2 cellular contexts compared by ENCODE assay signal in the genomic region with DNA sequence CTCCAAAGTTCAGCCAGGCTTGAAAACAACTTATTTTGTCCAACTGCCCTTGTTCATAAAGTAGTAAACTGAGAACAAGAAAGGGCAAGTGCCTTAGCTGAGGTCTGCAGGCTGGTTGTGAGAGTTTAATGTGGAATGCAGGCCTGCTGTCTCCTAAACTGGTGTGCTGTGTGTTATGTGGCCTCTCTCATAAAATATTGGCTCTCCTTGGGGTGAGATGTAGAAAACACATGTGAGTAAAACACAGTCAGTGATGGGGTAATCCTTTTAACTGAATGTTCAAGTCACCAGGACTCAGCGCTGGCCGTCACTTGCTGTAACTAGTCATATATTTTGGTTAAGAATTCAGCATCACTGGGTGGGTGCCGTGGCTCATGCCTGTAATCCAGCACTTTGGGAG.
TF ChIP-seq lines count a peak whose summit lies in the region.

No MANE protein-coding gene starts in this region.

TF ChIP-seq in HepG2, 621 proteins besides CTCF, POLR2A, EP300 and RAD21:
- no peak for TF ChIP-seq RBAK (CRISPR knock-in tag; IDR thresholded peaks at IDR 0.05)
- no peak for TF ChIP-seq KMT2A (CRISPR knock-in tag; IDR thresholded peaks at IDR 0.05)
- TF ChIP-seq ZBTB21 (CRISPR knock-in tag; IDR thresholded peaks at IDR 0.05) = no peak
- no peak for TF ChIP-seq MAFG (CRISPR knock-in tag; IDR thresholded peaks at IDR 0.05)
- no peak for TF ChIP-seq ZSCAN25 (CRISPR knock-in tag; IDR thresholded peaks at IDR 0.05)
- TF ChIP-seq NFYB (CRISPR knock-in tag; IDR thresholded peaks at IDR 0.05) = no peak
- no peak for TF ChIP-seq POGZ (CRISPR knock-in tag; IDR thresholded peaks at IDR 0.05)
- TF ChIP-seq, protein P1, sequence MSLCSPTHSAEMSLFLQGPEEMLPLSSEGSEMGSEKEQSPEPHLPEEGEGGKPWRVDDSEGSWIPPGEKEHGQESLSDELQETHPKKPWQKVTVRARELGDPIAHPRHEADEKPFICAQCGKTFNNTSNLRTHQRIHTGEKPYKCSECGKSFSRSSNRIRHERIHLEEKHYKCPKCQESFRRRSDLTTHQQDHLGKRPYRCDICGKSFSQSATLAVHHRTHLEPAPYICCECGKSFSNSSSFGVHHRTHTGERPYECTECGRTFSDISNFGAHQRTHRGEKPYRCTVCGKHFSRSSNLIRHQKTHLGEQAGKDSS (CRISPR knock-in tag; IDR thresholded peaks at IDR 0.05; ENCODE audit: borderline replicate concordance, low read depth) = no peak
- TF ChIP-seq PHF20 (CRISPR knock-in tag; IDR thresholded peaks at IDR 0.05) = no peak
- TF ChIP-seq, protein P2, sequence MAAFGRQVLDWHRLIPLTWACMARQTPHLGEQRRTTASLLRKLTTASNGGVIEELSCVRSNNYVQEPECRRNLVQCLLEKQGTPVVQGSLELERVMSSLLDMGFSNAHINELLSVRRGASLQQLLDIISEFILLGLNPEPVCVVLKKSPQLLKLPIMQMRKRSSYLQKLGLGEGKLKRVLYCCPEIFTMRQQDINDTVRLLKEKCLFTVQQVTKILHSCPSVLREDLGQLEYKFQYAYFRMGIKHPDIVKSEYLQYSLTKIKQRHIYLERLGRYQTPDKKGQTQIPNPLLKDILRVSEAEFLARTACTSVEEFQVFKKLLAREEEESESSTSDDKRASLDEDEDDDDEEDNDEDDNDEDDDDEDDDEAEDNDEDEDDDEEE (CRISPR knock-in tag; IDR thresholded peaks at IDR 0.05) = no peak

TF ChIP-seq in SK-N-SH, 30 proteins besides CTCF, POLR2A, EP300 and RAD21:
- TF ChIP-seq SMC3 (IDR thresholded peaks at IDR 0.05; ENCODE audit: low read depth, low read length) (no peak), RXRA (IDR thresholded peaks at IDR 0.05; ENCODE audit: borderline replicate concordance, low read depth) (no peak)
TF ChIP-seq in SK-N-SH: peak in this region for 0.
